Comparison of ENCODE assay signal across 14 cellular contexts in the genomic region with DNA sequence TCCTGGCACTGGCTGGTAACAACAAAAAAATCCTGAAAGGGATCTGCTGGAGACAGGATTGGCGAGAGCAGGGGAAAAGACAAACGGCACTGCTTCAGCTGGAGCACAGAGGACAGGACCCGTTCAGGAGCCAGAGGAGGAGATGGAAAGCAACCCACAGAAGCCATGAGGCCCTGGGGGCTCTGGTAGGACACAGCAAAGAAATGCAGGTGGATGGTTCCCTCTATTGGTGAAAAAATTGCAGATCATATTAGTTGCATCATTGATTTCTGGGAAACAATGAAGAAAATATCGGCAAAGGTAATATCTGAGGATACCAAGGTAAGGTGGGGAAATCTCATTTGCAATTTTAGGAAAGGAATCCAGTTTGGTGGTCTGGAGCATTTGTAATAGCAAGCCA. TPM values are rescaled to one million over a fixed set of nuclear protein-coding genes. Genes with fewer than 3 reads are reported as not detected.
DNase-seq lines count a peak whose midpoint lies in the region; ATAC-seq and TF ChIP-seq lines count a peak whose summit lies in the region.
"Had no signal": no experiment of that assay in that cellular context is flagged by ENCODE, and none has a peak within 500 bp of the region (broad histone marks: within the 10 kb centered on the region; RNA-seq: fewer than 3 reads in every experiment).

No MANE protein-coding gene starts in this region.

- H3T11ph ChIP-seq in H9 (ENCODE audit: low read length), result no peak overlapping the region

- no peak overlapping the region for H3K14ac ChIP-seq in H9 (ENCODE audit: insufficient read depth, low read length)

- H3K18ac ChIP-seq in H9 (ENCODE audit: insufficient read length, low read depth, low read length), result no peak overlapping the region

- H3K4me1 ChIP-seq in H9 (ENCODE audit: insufficient read depth, low read length), result no peaks in the 10 kb centered on the region

- no peak overlapping the region for H2BK120ac ChIP-seq in H9 (ENCODE audit: low read depth, low read length, poor library complexity, severe bottlenecking)

- no peak overlapping the region for H3K4me3 Mint-ChIP-seq in H9
- no peak overlapping the region for H3K4me3 Mint-ChIP-seq in effector memory CD8-positive, alpha-beta T cell
- H3K4me3 Mint-ChIP-seq: activated naive CD8-positive, alpha-beta T cell treated with anti-CD3 and anti-CD28 coated beads, Interleukin-2, amount 10 ng/mL, durations not matched to agents 7 days and 5 days; central memory CD8-positive, alpha-beta T cell had no signal

- no peak overlapping the region for H3K9ac ChIP-seq in H9 (ENCODE audit: extremely low read depth, insufficient read length, low read length)

- H4K5ac ChIP-seq in H9 (ENCODE audit: insufficient read length, low read depth, low read length), result no peak overlapping the region

- H4K8ac ChIP-seq in H9 (replicated peaks; ENCODE audit: insufficient read length, low read depth, low read length), result no peak overlapping the region

- H3K79me1 ChIP-seq in H9 (ENCODE audit: insufficient read depth, low read depth, low read length, poor library complexity, severe bottlenecking), result no peaks in the 10 kb centered on the region

- ATAC-seq in effector memory CD8-positive, alpha-beta T cell (replicated peaks), result no peak
- ATAC-seq: GM12878; stimulated activated naive CD8-positive, alpha-beta T cell treated with anti-CD3 and anti-CD28 coated beads, Interleukin-15, Interleukin-2, amounts not matched to agents 100 U/mL and 50 U/mL, for 24 hours had no signal

- no peaks in the 10 kb centered on the region for H3K9me3 Mint-ChIP-seq in H9
- no peaks in the 10 kb centered on the region for H3K9me3 Mint-ChIP-seq in effector memory CD8-positive, alpha-beta T cell
- H3K9me3 Mint-ChIP-seq: activated naive CD8-positive, alpha-beta T cell treated with anti-CD3 and anti-CD28 coated beads, Interleukin-2, amount 10 ng/mL, durations not matched to agents 7 days and 5 days; central memory CD8-positive, alpha-beta T cell had no signal

- H3K23ac ChIP-seq in H9 (ENCODE audit: insufficient read length, low read depth, low read length), result no peak overlapping the region

- H4K91ac ChIP-seq in H9 (ENCODE audit: insufficient read length, low read depth, low read length), result no peak overlapping the region

- no peak overlapping the region for H3K56ac ChIP-seq in H9 (ENCODE audit: insufficient read length, low read depth, low read length)

- H2AK5ac ChIP-seq in H9 (ENCODE audit: insufficient read length, low read length), result no peak overlapping the region

- H3K23me2 ChIP-seq in H9 (ENCODE audit: insufficient read length, low read depth, low read length, poor library complexity, severe bottlenecking), result no peaks in the 10 kb centered on the region

- WGBS in H9 (ENCODE audit: extremely low coverage, insufficient read length, low lambda C conversion rate), result no CpG with 5 or more reads among the region's 4 CpGs

- no peak overlapping the region for H2BK5ac ChIP-seq in H9 (ENCODE audit: insufficient read length, low read length)

- H3K4me2 ChIP-seq in H9 (ENCODE audit: insufficient read depth, insufficient read length, low read length), result no peak overlapping the region

- no peaks in the 10 kb centered on the region for H3K9me3 ChIP-seq in H9 (ENCODE audit: control insufficient read depth, low read depth, low read length)

- H3K27ac Mint-ChIP-seq in H9, result no peak overlapping the region; a peak in 1 of 7 replicates
- no peak overlapping the region for H3K27ac Mint-ChIP-seq in effector memory CD8-positive, alpha-beta T cell
- H3K27ac Mint-ChIP-seq: activated naive CD8-positive, alpha-beta T cell treated with anti-CD3 and anti-CD28 coated beads, Interleukin-2, amount 10 ng/mL, durations not matched to agents 7 days and 5 days had no signal

- no peak overlapping the region for H3K27ac ChIP-seq in H9 (ENCODE audit: insufficient read length, low read depth, low read length)

- no peak overlapping the region for H2BK20ac ChIP-seq in H9 (ENCODE audit: low read depth, low read length, poor library complexity, severe bottlenecking)

- TF ChIP-seq CTCF in AG09309 (IDR thresholded peaks at IDR 0.05; ENCODE audit: control insufficient read depth, insufficient read depth, low read depth, low read length, missing control alignments) (peak; percentile 11), H9 (conservative IDR thresholded peaks at IDR 0.05) (peak; percentile 47; the same call in 2 of the 3 replicates), epithelial cell of proximal tubule (conservative IDR thresholded peaks at IDR 0.05; ENCODE audit: low read depth, low read length) (peak; percentile 21)

- no peaks in the 10 kb centered on the region for H3K27me3 ChIP-seq in H9 (ENCODE audit: insufficient read depth, low read length)

- no peak overlapping the region for H2BK15ac ChIP-seq in H9 (ENCODE audit: low read depth, low read length)

- H4K20me1 ChIP-seq in H9 (ENCODE audit: control insufficient read depth, insufficient read depth, insufficient read length), result no peaks in the 10 kb centered on the region

- no peaks in the 10 kb centered on the region for H3K79me2 ChIP-seq in H9 (ENCODE audit: insufficient read depth, low read length)

- no peak overlapping the region for H2BK12ac ChIP-seq in H9 (ENCODE audit: insufficient read length, low read depth, low read length)

- no peak for DNase-seq in AG09309 (ENCODE audit: low read depth)
- DNase-seq in H9, result peak; percentile 46
- peak; percentile 27 for DNase-seq in OCI-M1 (lab: John Stamatoyannopoulos, UW)
- no peak for DNase-seq in epithelial cell of proximal tubule (ENCODE audit: low read depth)
- DNase-seq in H4 (ENCODE audit: low spot score), result no peak
- no peak for DNase-seq in RKO (ENCODE audit: low spot score)
- DNase-seq in effector memory CD8-positive, alpha-beta T cell, result no peak
- DNase-seq in SKM-1 treated with dmso at 0.1 percent for 144 hours (lab: John Stamatoyannopoulos, UW; ENCODE audit: unreplicated experiment), result no peak
- DNase-seq: activated naive CD8-positive, alpha-beta T cell treated with anti-CD3 and anti-CD28 coated beads, Interleukin-2, amount 10 ng/mL, durations not matched to agents 7 days and 5 days; AML-193; NCI-H510A; stimulated activated naive CD8-positive, alpha-beta T cell treated with anti-CD3 and anti-CD28 coated beads, Interleukin-15, Interleukin-2, amounts not matched to agents 100 U/mL and 50 U/mL, for 24 hours had no signal

- no peaks in the 10 kb centered on the region; the same call in 1 of the 2 replicates for H3K27me3 Mint-ChIP-seq in H9 (ENCODE audit: low read depth)
- peaks cover 23 to 39% of the 10 kb centered on the region in 2 donors for H3K27me3 Mint-ChIP-seq in effector memory CD8-positive, alpha-beta T cell

- no peaks in the 10 kb centered on the region for H3K36me3 Mint-ChIP-seq in H9 (ENCODE audit: insufficient read depth in 1 of 3, low read depth in 3 of 3)
- no peaks in the 10 kb centered on the region for H3K36me3 Mint-ChIP-seq in effector memory CD8-positive, alpha-beta T cell (ENCODE audit: insufficient read depth)
- H3K36me3 Mint-ChIP-seq: activated naive CD8-positive, alpha-beta T cell treated with anti-CD3 and anti-CD28 coated beads, Interleukin-2, amount 10 ng/mL, durations not matched to agents 7 days and 5 days had no signal

- H2AFZ ChIP-seq in H9 (ENCODE audit: low read length), result no peak overlapping the region

- no peak overlapping the region for H3K4me3 ChIP-seq in AG09309 (ENCODE audit: control insufficient read depth, low read depth, low read length)
- H3K4me3 ChIP-seq in epithelial cell of proximal tubule (ENCODE audit: low read depth, low read length), result no peak overlapping the region
- H3K4me3 ChIP-seq: GM12878 had no signal

- peaks cover 3 to 7% of the 10 kb centered on the region in 2 experiments; a peak in 3 of 4 replicates for H3K4me1 Mint-ChIP-seq in H9
- no peaks in the 10 kb centered on the region for H3K4me1 Mint-ChIP-seq in effector memory CD8-positive, alpha-beta T cell (ENCODE audit: low read depth in 2 of 2)
- H3K4me1 Mint-ChIP-seq: activated naive CD8-positive, alpha-beta T cell treated with anti-CD3 and anti-CD28 coated beads, Interleukin-2, amount 10 ng/mL, durations not matched to agents 7 days and 5 days; central memory CD8-positive, alpha-beta T cell had no signal

- no peak overlapping the region for H3K4ac ChIP-seq in H9 (ENCODE audit: low read depth, low read length)

RNA-seq across cellular contexts. Expression of a gene that starts 25.7 kb away (rescaled TPM):
- 60.0 and 63.5 TPM in 2 replicates for total RNA-seq in H9 (2021)
- total RNA-seq in epithelial cell of proximal tubule, result 47.9 and 61.1 TPM in 2 replicates
- total RNA-seq in H4 (2014; rRNA removed; shearing (Covaris generic)), result 16.2 and 27.1 TPM in 2 replicates

Comparison
In these comparisons a context has a peak if more than half of its experiments do, and no peak if none do; other contexts are left out.
1. DNase-seq: peak in H9 (single experiment) and OCI-M1 (single experiment); none in AG09309 (single experiment), epithelial cell of proximal tubule (single experiment), H4 (single experiment), RKO (single experiment), effector memory CD8-positive, alpha-beta T cell (0 of 3) and SKM-1 treated with dmso at 0.1 percent for 144 hours (single experiment).
2. Peak in every context shown above with its lines, with median percentiles within 50 percentile points of each other: CTCF ChIP-seq.